Comparison of ENCODE assay signal across 2 cellular contexts in genomic region chr10:124294811-124295770, GRCh38.
TF ChIP-seq lines count a peak whose summit lies in the region.

No MANE protein-coding gene starts in this region.

TF ChIP-seq in SK-N-SH, 30 proteins besides CTCF, POLR2A, EP300 and RAD21 (continued from another document):
- TF ChIP-seq GATA2 (CRISPR knock-in tag; IDR thresholded peaks at IDR 0.05) (no peak), MAX (IDR thresholded peaks at IDR 0.05; ENCODE audit: low read depth) (no peak)

TF ChIP-seq in SK-N-SH treated with all-trans-retinoic acid at 6 μM for 48 hours, 23 proteins besides CTCF, POLR2A, EP300 and RAD21 (continued from another document):
- TF ChIP-seq TSHZ2 (CRISPR knock-in tag; IDR thresholded peaks at IDR 0.05) = no peak
- TF ChIP-seq OSR1 (CRISPR knock-in tag; IDR thresholded peaks at IDR 0.05) = no peak
- TF ChIP-seq CREB5 (CRISPR knock-in tag; IDR thresholded peaks at IDR 0.05; ENCODE audit: low read depth) = no peak
- no peak for TF ChIP-seq ZFP3 (CRISPR knock-in tag; IDR thresholded peaks at IDR 0.05)
- no peak for TF ChIP-seq PPARA (CRISPR knock-in tag; IDR thresholded peaks at IDR 0.05; ENCODE audit: borderline replicate concordance)
